In genomic region chr5:72106922-72107873, GRCh38 we compare ENCODE assay signal across 8 cellular contexts. TPM values are rescaled to one million over a fixed set of nuclear protein-coding genes. Genes with fewer than 3 reads are reported as not detected.
A peak's percentile ranks its signal among the peaks of the same experiment; 100 is the strongest.
DNase-seq lines count a peak whose midpoint lies in the region; ATAC-seq and TF ChIP-seq lines count a peak whose summit lies in the region.

Gene MAP1B (plus strand): TSS chr5:72107475. CDS start chr5:72107532, 57 bp downstream.

- no peaks in the 10 kb centered on the region for H3K9me3 Mint-ChIP-seq in osteocyte (ENCODE audit: unreplicated experiment)

- H3K36me3 ChIP-seq in left ventricle myocardium inferior, result no peaks in the 10 kb centered on the region

- intact Hi-C loops in left ventricle myocardium inferior (cut with micrococcal nuclease), result loop anchor here (10.0 kb wide), 1 partner anchor 322 kb away; no protein-coding TSS in a partner anchor

- H3K4me1 Mint-ChIP-seq in osteocyte (ENCODE audit: unreplicated experiment), result peaks cover 37% of the 10 kb centered on the region

- peaks cover 12% of the 10 kb centered on the region for H3K9me3 ChIP-seq in left ventricle myocardium inferior (replicated peaks)

- no peak for TF ChIP-seq CTCF in AG04449 (IDR thresholded peaks at IDR 0.05; ENCODE audit: insufficient read depth, low read length, missing control alignments)
- no peak for TF ChIP-seq CTCF in left ventricle myocardium inferior (IDR thresholded peaks at IDR 0.05; ENCODE audit: borderline replicate concordance)
- TF ChIP-seq CTCF in osteocyte (IDR thresholded peaks at IDR 0.05), result no peak

- H3K27ac Mint-ChIP-seq in osteocyte (ENCODE audit: unreplicated experiment), result peak within 1 kb of the TSS; percentile 90

- peaks cover 50% of the 10 kb centered on the region for H3K4me1 ChIP-seq in left ventricle myocardium inferior

- ATAC-seq in GM19438 (IDR thresholded peaks at IDR 0.05; ENCODE audit: low read depth, unreplicated experiment) (peak; percentile 38), HG03571 (IDR thresholded peaks at IDR 0.05; ENCODE audit: unreplicated experiment) (no peak)

- POLR2A ChIA-PET in AG04449 (lab: Yijun Ruan, JAX), result interaction anchor here (0.7 to 1.1 kb wide), 3 partner anchors 41 to 324 kb away, joined by 3 to 6 read pairs (median 3); partner anchors contain the start of genes MRPS27 and PTCD2

- no peaks in the 10 kb centered on the region for H3K27me3 ChIP-seq in left ventricle myocardium inferior (ENCODE audit: low read depth)

- DNase-seq in AG04449 (ENCODE audit: low read depth, low spot score) (no peak), NCI-H2227 (lab: John Stamatoyannopoulos, UW; ENCODE audit: unreplicated experiment) (peak; percentile 92), anterior cingulate cortex (lab: John Stamatoyannopoulos, UW) (peak in 56 of 58 donors; percentile 14 to 87 (median 65)), left ventricle myocardium inferior (peak; percentile 64), osteocyte (ENCODE audit: extremely low spot score, unreplicated experiment) (peak; percentile 89)
- no peak for DNase-seq in stimulated activated CD4-positive, alpha-beta T cell treated with anti-CD3 and anti-CD28 coated beads, Interleukin-4, amount 100 ng/mL, for 24 hours

- no peaks in the 10 kb centered on the region for H3K27me3 Mint-ChIP-seq in osteocyte (ENCODE audit: unreplicated experiment)

- H3K27ac ChIP-seq in left ventricle myocardium inferior (replicated peaks), result peak within 1 kb of the TSS; percentile 89

- CTCF ChIA-PET in AG04449 (lab: Yijun Ruan, JAX), result interaction anchor here (1.0 to 2.6 kb wide), 2 partner anchors 202 to 324 kb away, joined by 5 to 8 read pairs; no protein-coding TSS in a partner anchor

- peak within 1 kb of the TSS; percentile 89 for H3K4me3 Mint-ChIP-seq in osteocyte (ENCODE audit: unreplicated experiment)

- H3K4me3 ChIP-seq in AG04449 (ENCODE audit: low read depth, low read length) (peak within 1 kb of the TSS; percentile 90), left ventricle myocardium inferior (peak within 1 kb of the TSS; percentile 92)

- peaks cover 10% of the 10 kb centered on the region for H3K36me3 Mint-ChIP-seq in osteocyte (ENCODE audit: unreplicated experiment)

RNA-seq across cellular contexts. Expression of gene MAP1B, which starts in this region (rescaled TPM):
- 73.2 TPM for total RNA-seq in left ventricle myocardium inferior
- total RNA-seq in osteocyte, result 189 and 207 TPM in 2 replicates

Comparison
In these comparisons a context has a peak if more than half of its experiments do, and no peak if none do; other contexts are left out.
1. DNase-seq: peak in NCI-H2227 (single experiment), anterior cingulate cortex (56 of 58), left ventricle myocardium inferior (single experiment) and osteocyte (single experiment); none in AG04449 (single experiment) and stimulated activated CD4-positive, alpha-beta T cell treated with anti-CD3 and anti-CD28 coated beads, Interleukin-4, amount 100 ng/mL, for 24 hours (single experiment).